In the genomic region with DNA sequence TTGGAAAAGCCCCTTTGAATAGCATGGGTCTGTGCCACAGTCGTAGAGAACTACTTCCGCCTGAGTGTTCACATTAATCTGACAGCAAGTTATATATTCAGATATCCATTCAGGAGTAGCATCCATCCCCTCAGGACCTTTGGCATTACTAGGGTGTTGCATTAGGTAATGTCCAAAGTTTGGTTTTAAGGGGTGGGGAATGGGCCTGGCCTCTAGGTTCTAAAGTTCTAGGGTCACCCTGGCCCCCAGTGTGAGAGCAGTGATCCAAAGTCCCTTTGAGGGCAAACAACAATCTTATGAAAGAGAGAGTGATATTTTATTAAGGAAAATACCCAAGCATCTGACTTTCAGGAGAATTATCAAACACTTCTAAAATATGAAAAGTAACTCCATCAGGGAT, we compare ENCODE assay signal across 26 cellular contexts. TPM values are rescaled to one million over a fixed set of nuclear protein-coding genes. Genes with fewer than 3 reads are reported as not detected.
DNase-seq lines count a peak whose midpoint lies in the region; ATAC-seq, FAIRE-seq and TF ChIP-seq lines count a peak whose summit lies in the region.
"Had no signal": no experiment of that assay in that cellular context is flagged by ENCODE, and none has a peak within 500 bp of the region (broad histone marks: within the 10 kb centered on the region; RNA-seq: fewer than 3 reads in every experiment).

No MANE protein-coding gene starts in this region.

- CTCF ChIA-PET in PC-3 (lab: Charles Lee): no interaction called here

- no peak overlapping the region for H3K4ac ChIP-seq in H9 (ENCODE audit: low read depth, low read length)

- peaks cover 4% of the 10 kb centered on the region for H3K36me3 ChIP-seq in astrocyte (ENCODE audit: insufficient read depth, low read length)
- H3K36me3 ChIP-seq in right lobe of liver: no peaks in the 10 kb centered on the region
- no peaks in the 10 kb centered on the region; the same call in 1 of the 2 replicates for H3K36me3 ChIP-seq in PC-3 (ENCODE audit: low read depth, low read length)

- H2BK120ac ChIP-seq in H9 (ENCODE audit: low read depth, low read length, poor library complexity, severe bottlenecking): no peak overlapping the region

- no peak overlapping the region for H3K56ac ChIP-seq in H9 (ENCODE audit: insufficient read length, low read depth, low read length)

- H2BK20ac ChIP-seq in H9 (ENCODE audit: low read depth, low read length, poor library complexity, severe bottlenecking): no peak overlapping the region

- no CpG with 5 or more reads among the region's 2 CpGs for WGBS in H9 (ENCODE audit: extremely low coverage, insufficient read length, low lambda C conversion rate)
- WGBS in right lobe of liver (ENCODE audit: insufficient coverage, low coverage, low lambda C conversion rate, missing lambda C conversion rate): 50% methylated on average over 2 of the region's 2 CpGs

- H3K4me1 ChIP-seq in H9 (ENCODE audit: insufficient read depth, low read length) (no peaks in the 10 kb centered on the region), astrocyte (ENCODE audit: insufficient read depth, low read length) (no peaks in the 10 kb centered on the region), right lobe of liver (peaks cover 0 to 19% (median 7%) of the 10 kb centered on the region in 4 donors), PC-3 (ENCODE audit: insufficient read depth, low read length) (no peaks in the 10 kb centered on the region)
- H3K4me1 ChIP-seq: A549; BE2C; BLaER1 treated with 17β-estradiol and CSF1 and Interleukin-3, amounts not matched to agents 10 nM and 100 nM; HAP-1 had no signal

- H3K4me3 ChIP-seq in astrocyte (ENCODE audit: insufficient read depth, low read depth, low read length) (no peak overlapping the region), right lobe of liver (no peak overlapping the region), PC-3 (ENCODE audit: low read length) (no peak overlapping the region)
- H3K4me3 ChIP-seq: A549; BLaER1 treated with 17β-estradiol and CSF1 and Interleukin-3, amounts not matched to agents 10 nM and 100 nM; GM12878; GM23338; HAP-1 had no signal

- intact Hi-C loops in right lobe of liver (cut with DNase I): no loop called here
- intact Hi-C loops in PC-3 (cut with micrococcal nuclease): no loop called here

- H2AFZ ChIP-seq in H9 (ENCODE audit: low read length): no peak overlapping the region
- no peak overlapping the region for H2AFZ ChIP-seq in astrocyte (ENCODE audit: low read depth, low read length)
- no peak overlapping the region for H2AFZ ChIP-seq in PC-3 (ENCODE audit: low read length)
- H2AFZ ChIP-seq: GM23338 had no signal

- no peak overlapping the region for H4K5ac ChIP-seq in H9 (ENCODE audit: insufficient read length, low read depth, low read length)

- no peak overlapping the region for H3K9ac ChIP-seq in H9 (ENCODE audit: extremely low read depth, insufficient read length, low read length)
- no peak overlapping the region for H3K9ac ChIP-seq in astrocyte (ENCODE audit: low read length)
- no peak overlapping the region for H3K9ac ChIP-seq in PC-3 (ENCODE audit: low read length)
- H3K9ac ChIP-seq: BLaER1 treated with 17β-estradiol and CSF1 and Interleukin-3, amounts not matched to agents 10 nM and 100 nM had no signal

- no peak overlapping the region for H3K18ac ChIP-seq in H9 (ENCODE audit: insufficient read length, low read depth, low read length)

- H4K91ac ChIP-seq in H9 (ENCODE audit: insufficient read length, low read depth, low read length): no peak overlapping the region

- FAIRE-seq in astrocyte (lab: Jason Lieb, UNC): no peak
- FAIRE-seq: A549, D721Med, GM12878, GM18507 had no signal

- no peaks in the 10 kb centered on the region for H3K27me3 Mint-ChIP-seq in H9 (ENCODE audit: low read depth)
- no peaks in the 10 kb centered on the region for H3K27me3 Mint-ChIP-seq in astrocyte (ENCODE audit: low read depth, unreplicated experiment)
- H3K27me3 Mint-ChIP-seq: CD4-positive, alpha-beta T cell; CD8-positive, alpha-beta memory T cell had no signal

- no peak for DNase-seq in H9
- no peak for DNase-seq in astrocyte (ENCODE audit: low read depth)
- peak; percentile 81 for DNase-seq in left lobe of liver (ENCODE audit: low spot score)
- DNase-seq in right lobe of liver: peak in 2 of 3 donors; percentile 69 to 81
- DNase-seq in HuH-7.5 (ENCODE audit: low spot score): no peak
- no peak for DNase-seq in PC-3
- DNase-seq: 8988T; ACHN; AML-193; BE2C; CD4-positive, alpha-beta T cell; CD8-positive, alpha-beta memory T cell; DMS 273 treated with DMSO at 0.1 percent for 48 hours; DMS79; EL; GDM1; HFFc6 had no signal

- H3K4me3 Mint-ChIP-seq in H9 (no peak overlapping the region), astrocyte (ENCODE audit: unreplicated experiment) (no peak overlapping the region)
- H3K4me3 Mint-ChIP-seq: CD14-positive monocyte; CD4-positive, alpha-beta T cell; CD8-positive, alpha-beta memory T cell; GM23338; HFFc6 had no signal

- TF ChIP-seq CTCF in H9 (conservative IDR thresholded peaks at IDR 0.05): no peak
- TF ChIP-seq CTCF in astrocyte (IDR thresholded peaks at IDR 0.05; ENCODE audit: insufficient read depth, low read depth, low read length): no peak
- TF ChIP-seq CTCF in right lobe of liver (IDR thresholded peaks at IDR 0.05): no peak
- TF ChIP-seq CTCF in PC-3 (conservative IDR thresholded peaks at IDR 0.05; ENCODE audit: low read depth, low read length): no peak

- H2BK12ac ChIP-seq in H9 (ENCODE audit: insufficient read length, low read depth, low read length): no peak overlapping the region

- H3K79me1 ChIP-seq in H9 (ENCODE audit: insufficient read depth, low read depth, low read length, poor library complexity, severe bottlenecking): no peaks in the 10 kb centered on the region

- BruUV-seq in PC-3 (replicated peaks; lab: Mats Ljungman, UMichigan): no TSS peak

- no peaks in the 10 kb centered on the region for H3K79me2 ChIP-seq in H9 (ENCODE audit: insufficient read depth, low read length)
- no peaks in the 10 kb centered on the region for H3K79me2 ChIP-seq in astrocyte (ENCODE audit: insufficient read depth, low read length)
- no peaks in the 10 kb centered on the region for H3K79me2 ChIP-seq in PC-3 (ENCODE audit: low read length)

- H3K9me2 ChIP-seq in PC-3 (replicated peaks; ENCODE audit: low read length): no peaks in the 10 kb centered on the region

- no peak overlapping the region for H3K4me2 ChIP-seq in H9 (ENCODE audit: insufficient read depth, insufficient read length, low read length)
- no peak overlapping the region for H3K4me2 ChIP-seq in astrocyte (ENCODE audit: low read length)
- H3K4me2 ChIP-seq in PC-3 (ENCODE audit: low read length): no peak overlapping the region
- H3K4me2 ChIP-seq: A549; BLaER1 treated with 17β-estradiol and CSF1 and Interleukin-3, amounts not matched to agents 10 nM and 100 nM; GM23338 had no signal

- H3K23ac ChIP-seq in H9 (ENCODE audit: insufficient read length, low read depth, low read length): no peak overlapping the region

- H3K4me1 Mint-ChIP-seq in H9 (no peaks in the 10 kb centered on the region), astrocyte (ENCODE audit: low read depth, unreplicated experiment) (no peaks in the 10 kb centered on the region)
- H3K4me1 Mint-ChIP-seq: CD14-positive monocyte; CD8-positive, alpha-beta memory T cell; GM23338 had no signal

- no peak overlapping the region for H3K14ac ChIP-seq in H9 (ENCODE audit: insufficient read depth, low read length)

- H3K23me2 ChIP-seq in H9 (ENCODE audit: insufficient read length, low read depth, low read length, poor library complexity, severe bottlenecking): no peaks in the 10 kb centered on the region

- POLR2A ChIA-PET in PC-3 (lab: Charles Lee; ENCODE audit: unreplicated experiment): no interaction called here

- H3K27ac Mint-ChIP-seq in H9 (0 out of 7 replicates have a peak overlapping the region, but pooled peaks of 2 of the 3 experiments have one; percentile 12 to 22), astrocyte (ENCODE audit: unreplicated experiment) (peak overlapping the region; percentile 54)
- H3K27ac Mint-ChIP-seq: CD14-positive monocyte; CD4-positive, alpha-beta T cell; GM23338; HFFc6 had no signal

- H2BK15ac ChIP-seq in H9 (ENCODE audit: low read depth, low read length): no peak overlapping the region

- H3K27me3 ChIP-seq in H9 (ENCODE audit: insufficient read depth, low read length): no peaks in the 10 kb centered on the region
- H3K27me3 ChIP-seq in astrocyte (ENCODE audit: insufficient read depth, low read length): no peaks in the 10 kb centered on the region
- no peaks in the 10 kb centered on the region for H3K27me3 ChIP-seq in right lobe of liver
- no peaks in the 10 kb centered on the region for H3K27me3 ChIP-seq in PC-3 (ENCODE audit: low read length)
- H3K27me3 ChIP-seq: BE2C; BLaER1 treated with 17β-estradiol and CSF1 and Interleukin-3, amounts not matched to agents 10 nM and 100 nM had no signal

- TF ChIP-seq POLR2A in right lobe of liver (IDR thresholded peaks at IDR 0.05): no peak

- H3K9me3 ChIP-seq in H9 (ENCODE audit: control insufficient read depth, low read depth, low read length) (no peaks in the 10 kb centered on the region), astrocyte (ENCODE audit: insufficient read depth, low read depth, low read length) (no peaks in the 10 kb centered on the region), right lobe of liver (no peaks in the 10 kb centered on the region), PC-3 (ENCODE audit: low read length) (no peaks in the 10 kb centered on the region)
- H3K9me3 ChIP-seq: A549; BE2C; BLaER1 treated with 17β-estradiol and CSF1 and Interleukin-3, amounts not matched to agents 10 nM and 100 nM; HAP-1 had no signal

- H4K20me1 ChIP-seq in H9 (ENCODE audit: control insufficient read depth, insufficient read depth, insufficient read length) (no peaks in the 10 kb centered on the region), astrocyte (ENCODE audit: insufficient read depth, low read length) (no peaks in the 10 kb centered on the region), PC-3 (ENCODE audit: low read length) (no peaks in the 10 kb centered on the region)

- H4K8ac ChIP-seq in H9 (replicated peaks; ENCODE audit: insufficient read length, low read depth, low read length): no peak overlapping the region

- H2AK5ac ChIP-seq in H9 (ENCODE audit: insufficient read length, low read length): no peak overlapping the region

- ATAC-seq in left lobe of liver (peak; percentile 98), right lobe of liver (peak; percentile 97 to 100 (median 98)), GM21526 (IDR thresholded peaks at IDR 0.05; ENCODE audit: low FRiP score, unreplicated experiment) (no peak), PC-3 (no peak)
- ATAC-seq: A549, GM12878, GM23338 had no signal

- no peak overlapping the region for H3T11ph ChIP-seq in H9 (ENCODE audit: low read length)

- H3K36me3 Mint-ChIP-seq in H9 (ENCODE audit: insufficient read depth in 1 of 3, low read depth in 3 of 3) (peaks cover 52 to 82% (median 74%) of the 10 kb centered on the region in 3 experiments; a peak in 6 of 7 replicates), astrocyte (ENCODE audit: low read depth, unreplicated experiment) (no peaks in the 10 kb centered on the region)
- H3K36me3 Mint-ChIP-seq: CD8-positive, alpha-beta memory T cell had no signal

- H3K9me3 Mint-ChIP-seq in H9 (no peaks in the 10 kb centered on the region), astrocyte (ENCODE audit: unreplicated experiment) (no peaks in the 10 kb centered on the region)
- H3K9me3 Mint-ChIP-seq: CD14-positive monocyte; CD4-positive, alpha-beta T cell; CD8-positive, alpha-beta memory T cell; GM23338; HFFc6 had no signal

- H3F3A ChIP-seq in PC-3 (ENCODE audit: low read length, unreplicated experiment): no peaks in the 10 kb centered on the region

- H2BK5ac ChIP-seq in H9 (ENCODE audit: insufficient read length, low read length): no peak overlapping the region

- H3K27ac ChIP-seq in H9 (ENCODE audit: insufficient read length, low read depth, low read length) (no peak overlapping the region), astrocyte (ENCODE audit: low read depth, low read length) (no peak overlapping the region), right lobe of liver (peak overlapping the region in 2 of 3 donors; percentile 82 to 85), PC-3 (ENCODE audit: low read length) (no peak overlapping the region)
- H3K27ac ChIP-seq: A549; BLaER1 treated with 17β-estradiol and CSF1 and Interleukin-3, amounts not matched to agents 10 nM and 100 nM had no signal

RNA-seq across cellular contexts. Expression of a gene that starts 12.3 kb away (rescaled TPM):
- total RNA-seq in H9 (2021) (63.9 and 67.4 TPM in 2 replicates), astrocyte (1.5 and 1.9 TPM in 2 replicates), left lobe of liver (0.33 TPM), right lobe of liver (1 to 10 TPM in 2 of 6 experiments, under 1 TPM in 3, not detected in 1; 0.05 to 6.4 (median 0.64) TPM), PC-3 (2014; rRNA removed) (14.3 and 16.1 TPM in 2 replicates)

Comparison
In these comparisons a context has a peak if more than half of its experiments do, and no peak if none do; other contexts are left out.
1. DNase-seq: peak in left lobe of liver (single experiment) and right lobe of liver (2 of 3); none in H9 (single experiment), astrocyte (single experiment), HuH-7.5 (single experiment) and PC-3 (single experiment).
2. H3K27ac ChIP-seq: peak in right lobe of liver (2 of 3); none in H9 (single experiment), astrocyte (single experiment) and PC-3 (single experiment).
3. ATAC-seq: peak in left lobe of liver (single experiment) and right lobe of liver (4 of 4); none in GM21526 (single experiment) and PC-3 (single experiment).